In genomic region chr16:1610841-1611653, GRCh38 we compare ENCODE assay signal across 7 cellular contexts. TPM values are rescaled to one million over a fixed set of nuclear protein-coding genes. Genes with fewer than 3 reads are reported as not detected.
DNase-seq lines count a peak whose midpoint lies in the region; ATAC-seq and TF ChIP-seq lines count a peak whose summit lies in the region.

No MANE protein-coding gene starts in this region.

- ATAC-seq in GM18505 (IDR thresholded peaks at IDR 0.05; ENCODE audit: unreplicated experiment) (no peak), PC-3 (peak; percentile 20)

- peaks cover 42% of the 10 kb centered on the region for H3K79me2 ChIP-seq in PC-3 (ENCODE audit: low read length)

- TF ChIP-seq CTCF in PC-3 (conservative IDR thresholded peaks at IDR 0.05; ENCODE audit: low read depth, low read length) (no peak), uterus (IDR thresholded peaks at IDR 0.05) (no peak)

- H3K9ac ChIP-seq in PC-3 (ENCODE audit: low read length), result peak overlapping the region; percentile 89

- TF ChIP-seq POLR2A in GM18505 (IDR thresholded peaks at IDR 0.05; ENCODE audit: borderline replicate concordance, extremely low read depth, insufficient read depth, insufficient read length) (peak; percentile 41), uterus (IDR thresholded peaks at IDR 0.05) (peak in 1 of 2 donors; percentile 20)

- H3K4me1 ChIP-seq in PC-3 (ENCODE audit: insufficient read depth, low read length) (peaks cover 23% of the 10 kb centered on the region), mononuclear cell (ENCODE audit: insufficient read depth, low read length) (peaks cover 47% of the 10 kb centered on the region), uterus (peaks cover 0 to 8% of the 10 kb centered on the region in 2 donors)

- CTCF ChIA-PET in PC-3 (lab: Charles Lee), result interaction anchor here (0.6 kb wide), 1 partner anchor 78 kb away, joined by 3 read pairs; no protein-coding TSS in a partner anchor

- H3K27ac ChIP-seq in PC-3 (ENCODE audit: low read length), result peak overlapping the region; percentile 77
- H3K27ac ChIP-seq in uterus, result peak overlapping the region; percentile 74 to 81

- H3K9me3 ChIP-seq in PC-3 (ENCODE audit: low read length), result no peaks in the 10 kb centered on the region
- no peaks in the 10 kb centered on the region for H3K9me3 ChIP-seq in mononuclear cell (ENCODE audit: low read depth, low read length)
- H3K9me3 ChIP-seq in uterus, result no peaks in the 10 kb centered on the region

- intact Hi-C loops in PC-3 (cut with micrococcal nuclease) (loop anchor here (2.0 to 5.0 kb wide), 3 partner anchors 36 to 118 kb away; partner anchors contain the start of genes MAPK8IP3 and TELO2), uterus (cut with DNase I; ENCODE audit: low total_unique reads) (no loop called here)

- H3K36me3 ChIP-seq in PC-3 (ENCODE audit: low read depth, low read length), result peaks cover 6% of the 10 kb centered on the region
- H3K36me3 ChIP-seq in uterus, result no peaks in the 10 kb centered on the region

- DNase-seq in PC-3, result peak; percentile 7
- peak; percentile 47 for DNase-seq in dedifferentiated amniotic fluid mesenchymal stem cell (ENCODE audit: extremely low spot score)
- DNase-seq in uterus, result no peak
- no peak for DNase-seq in amniotic stem cell (lab: John Stamatoyannopoulos, UW)
- DNase-seq in NCI-H2196 (lab: John Stamatoyannopoulos, UW; ENCODE audit: unreplicated experiment), result no peak

- H4K20me1 ChIP-seq in PC-3 (ENCODE audit: low read length), result peaks cover 6% of the 10 kb centered on the region; the same call in 1 of the 2 replicates

- POLR2A ChIA-PET in PC-3 (lab: Charles Lee; ENCODE audit: unreplicated experiment), result interaction anchor here (0.5 to 0.7 kb wide), 2 partner anchors 81 to 120 kb away, joined by 9 to 12 read pairs; no protein-coding TSS in a partner anchor

- H2AFZ ChIP-seq in PC-3 (ENCODE audit: low read length), result peak overlapping the region; percentile 86

- H3K27me3 ChIP-seq in PC-3 (ENCODE audit: low read length) (no peaks in the 10 kb centered on the region), mononuclear cell (ENCODE audit: insufficient read depth, low read length) (peaks cover 12% of the 10 kb centered on the region), uterus (no peaks in the 10 kb centered on the region)

- BruUV-seq in PC-3 (replicated peaks; lab: Mats Ljungman, UMichigan), result no TSS peak

- no peaks in the 10 kb centered on the region for H3K9me2 ChIP-seq in PC-3 (replicated peaks; ENCODE audit: low read length)

- H3K4me2 ChIP-seq in PC-3 (ENCODE audit: low read length), result peak overlapping the region; percentile 95

- H3K4me3 ChIP-seq in PC-3 (ENCODE audit: low read length), result peak overlapping the region; percentile 87
- H3K4me3 ChIP-seq in mononuclear cell (ENCODE audit: low read length), result peak overlapping the region; percentile 49
- peak overlapping the region; percentile 65 to 87 for H3K4me3 ChIP-seq in uterus

- H3F3A ChIP-seq in PC-3 (ENCODE audit: low read length, unreplicated experiment), result no peaks in the 10 kb centered on the region

RNA-seq across cellular contexts. Expression of gene IFT140, which starts 0.8 kb away (rescaled TPM):
- total RNA-seq in PC-3 (2014; rRNA removed) (4.2 and 6.2 TPM in 2 replicates), mononuclear cell (2.3 TPM), uterus (10 to 100 TPM in 3 of 4 donors, 1 to 10 TPM in 1; 6.2 to 68.2 (median 34.1) TPM)

RNA-seq across cellular contexts. Expression of gene CRAMP1, which starts 1.1 kb away (rescaled TPM):
- 8.5 and 15.5 TPM in 2 replicates for total RNA-seq in PC-3 (2014; rRNA removed)
- 11.2 TPM for total RNA-seq in mononuclear cell
- total RNA-seq in uterus, result 10 to 100 TPM in 2 of 4 donors, 1 to 10 TPM in 2; 2.6 to 25.5 (median 8.6) TPM

Comparison
In these comparisons a context has a peak if more than half of its experiments do, and no peak if none do; other contexts are left out.
1. DNase-seq: peak in PC-3 (single experiment) and dedifferentiated amniotic fluid mesenchymal stem cell (single experiment); none in uterus (0 of 2), amniotic stem cell (single experiment) and NCI-H2196 (single experiment).
2. Peak in every context shown above with its lines, with median percentiles within 50 percentile points of each other: H3K4me3 ChIP-seq.